ENCODE assay signal across 17 cellular contexts in the genomic region with DNA sequence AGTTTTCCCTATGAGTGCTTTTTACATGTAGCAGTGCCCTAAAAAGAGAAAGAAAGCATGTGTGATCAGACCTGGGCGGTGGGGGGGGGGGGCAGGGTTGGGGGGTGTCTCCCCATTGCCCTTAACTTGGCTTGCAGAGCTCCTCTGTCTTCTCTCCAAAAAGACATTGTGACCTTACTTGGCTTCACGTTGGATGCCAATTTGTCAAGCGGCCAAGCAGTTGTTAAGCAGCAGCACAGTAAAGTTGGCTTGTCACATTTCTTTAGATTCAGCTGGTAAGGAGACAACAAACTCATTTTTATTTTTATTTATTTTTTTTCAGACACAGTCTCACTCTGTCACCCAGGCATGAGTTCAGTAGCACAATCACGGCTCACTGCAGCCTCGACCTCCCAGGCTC. TPM values are rescaled to one million over a fixed set of nuclear protein-coding genes. Genes with fewer than 3 reads are reported as not detected.
"Had no signal": no experiment of that assay in that cellular context is flagged by ENCODE, and none has a peak within 500 bp of the region (broad histone marks: within the 10 kb centered on the region; RNA-seq: fewer than 3 reads in every experiment).

No MANE protein-coding gene starts in this region.

- FAIRE-seq: TTC549 had no signal

- H3K9me3 Mint-ChIP-seq: activated CD4-positive, alpha-beta memory T cell treated with anti-CD3 and anti-CD28 coated beads for 36 hours; activated CD4-positive, alpha-beta T cell treated with anti-CD3 and anti-CD28 coated beads, Interleukin-2, amount 10 ng/mL, durations not matched to agents 7 days and 5 days; activated naive CD4-positive, alpha-beta T cell treated with anti-CD3 and anti-CD28 coated beads, Interleukin-2, amount 50 U/mL, for 72 hours; activated naive CD8-positive, alpha-beta T cell treated with anti-CD3 and anti-CD28 coated beads, Interleukin-2, amount 50 U/mL, for 24 hours; activated T-cell treated with anti-CD3 and anti-CD28 coated beads, Interleukin-2, amount 50 U/mL, for 4 hours; T-cell had no signal

- H3K27ac ChIP-seq: brain microvascular endothelial cell, cardiac muscle cell, SK-N-MC had no signal

- H3K36me3 Mint-ChIP-seq: activated CD4-positive, alpha-beta memory T cell treated with anti-CD3 and anti-CD28 coated beads for 36 hours; activated naive CD4-positive, alpha-beta T cell treated with anti-CD3 and anti-CD28 coated beads, Interleukin-2, amount 50 U/mL, for 72 hours; T-cell had no signal

- H3K27ac Mint-ChIP-seq: activated CD4-positive, alpha-beta memory T cell treated with anti-CD3 and anti-CD28 coated beads for 36 hours; activated CD4-positive, alpha-beta T cell treated with anti-CD3 and anti-CD28 coated beads, Interleukin-2, amount 10 ng/mL, durations not matched to agents 7 days and 5 days; activated naive CD4-positive, alpha-beta T cell treated with anti-CD3 and anti-CD28 coated beads, Interleukin-2, amount 50 U/mL, for 72 hours; activated naive CD8-positive, alpha-beta T cell treated with anti-CD3 and anti-CD28 coated beads, Interleukin-2, amount 50 U/mL, for 24 hours; T-cell had no signal

- H3K27me3 Mint-ChIP-seq: activated CD4-positive, alpha-beta memory T cell treated with anti-CD3 and anti-CD28 coated beads for 36 hours; activated CD4-positive, alpha-beta T cell treated with anti-CD3 and anti-CD28 coated beads, Interleukin-2, amount 10 ng/mL, durations not matched to agents 7 days and 5 days; activated naive CD8-positive, alpha-beta T cell treated with anti-CD3 and anti-CD28 coated beads, Interleukin-2, amount 50 U/mL, for 24 hours had no signal

- H3K4me3 ChIP-seq: cardiac muscle cell, SK-N-MC had no signal

- H3K36me3 ChIP-seq: brain microvascular endothelial cell, cardiac muscle cell had no signal

- H3K27me3 ChIP-seq: brain microvascular endothelial cell, cardiac muscle cell had no signal

- DNase-seq: NCI-H1048, NCI-H1930, NCI-H2171, NCI-H526 treated with DMSO at 0.1 percent for 48 hours, T1000 had no signal

- H3K4me1 Mint-ChIP-seq: activated CD4-positive, alpha-beta T cell treated with anti-CD3 and anti-CD28 coated beads, Interleukin-2, amount 10 ng/mL, durations not matched to agents 7 days and 5 days; activated naive CD8-positive, alpha-beta T cell treated with anti-CD3 and anti-CD28 coated beads, Interleukin-2, amount 50 U/mL, for 24 hours had no signal

- H3K4me3 Mint-ChIP-seq: activated CD4-positive, alpha-beta memory T cell treated with anti-CD3 and anti-CD28 coated beads for 36 hours; activated CD4-positive, alpha-beta T cell treated with anti-CD3 and anti-CD28 coated beads, Interleukin-2, amount 10 ng/mL, durations not matched to agents 7 days and 5 days; activated naive CD8-positive, alpha-beta T cell treated with anti-CD3 and anti-CD28 coated beads, Interleukin-2, amount 50 U/mL, for 24 hours; activated T-cell treated with anti-CD3 and anti-CD28 coated beads, Interleukin-2, amount 50 U/mL, for 4 hours; T-cell had no signal

RNA-seq across cellular contexts. Expression of a gene that starts 57.3 kb away (rescaled TPM):
- total RNA-seq: NCI-H460 had no signal
- polyA plus RNA-seq: cardiac muscle cell, IMR-90 had no signal
